Comparison of ENCODE assay signal across 23 cellular contexts in the genomic region with DNA sequence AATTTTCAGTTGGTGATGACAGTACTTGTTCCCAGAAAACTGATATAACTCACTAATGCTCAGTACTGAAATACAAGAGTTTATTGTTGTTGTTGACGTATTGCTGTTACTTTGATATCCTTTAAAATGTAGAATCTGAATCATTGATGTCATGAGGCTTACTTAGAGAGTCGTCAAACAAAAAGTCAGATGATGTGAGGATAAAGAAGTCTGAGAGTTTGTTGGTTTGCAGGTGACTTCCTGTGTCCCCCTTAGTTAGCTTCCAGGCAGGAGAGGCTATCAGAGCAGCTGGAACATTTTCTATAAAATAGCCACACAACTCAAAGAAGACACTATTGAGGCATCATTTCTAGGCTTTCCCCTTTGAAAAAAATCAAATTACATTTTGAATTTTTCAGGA.
DNase-seq lines count a peak whose midpoint lies in the region; ATAC-seq, FAIRE-seq and TF ChIP-seq lines count a peak whose summit lies in the region.
"Had no signal": no experiment of that assay in that cellular context is flagged by ENCODE, and none has a peak within 500 bp of the region (broad histone marks: within the 10 kb centered on the region; RNA-seq: fewer than 3 reads in every experiment).

No MANE protein-coding gene starts in this region.

- TF ChIP-seq EP300 in HepG2 (IDR thresholded peaks at IDR 0.05; ENCODE audit: low read depth in 2 of 2, low read length in 2 of 2) (no peak), HepG2 (CRISPR knock-in tag; IDR thresholded peaks at IDR 0.05; ENCODE audit: borderline replicate concordance) (no peak)

- H3K4me1 ChIP-seq in HepG2 (ENCODE audit: insufficient read depth, low read length), result peaks cover 14% of the 10 kb centered on the region
- no peaks in the 10 kb centered on the region for H3K4me1 ChIP-seq in right lobe of liver
- peaks cover 11% of the 10 kb centered on the region for H3K4me1 ChIP-seq in astrocyte (ENCODE audit: insufficient read depth, low read length)
- H3K4me1 ChIP-seq in endothelial cell of umbilical vein (ENCODE audit: control insufficient read depth, extremely low read depth, insufficient read depth, low read length), result peaks cover 52% of the 10 kb centered on the region
- H3K4me1 ChIP-seq: Caco-2 had no signal

- H3K36me3 Mint-ChIP-seq in astrocyte (ENCODE audit: low read depth, unreplicated experiment) (peaks cover 10% of the 10 kb centered on the region), progenitor cell of endocrine pancreas (ENCODE audit: insufficient read depth) (peaks cover 19% of the 10 kb centered on the region)
- H3K36me3 Mint-ChIP-seq: CD8-positive, alpha-beta T cell had no signal

- dilution Hi-C loops in endothelial cell of umbilical vein (cut with MboI; ENCODE audit: extremely low pct_ligation_motif_present, low sequenced_read_pairs), result no loop called here

- DNase-seq in HepG2 (ENCODE audit: low spot score) (no peak), right lobe of liver (no peak), astrocyte (ENCODE audit: low read depth) (no peak), endothelial cell of umbilical vein (ENCODE audit: low read depth, low spot score) (no peak), progenitor cell of endocrine pancreas (ENCODE audit: low spot score, unreplicated experiment) (no peak), 8988T (no peak), SIG-M5 treated with dmso at 0.1 percent for 504 hours (lab: John Stamatoyannopoulos, UW; ENCODE audit: unreplicated experiment) (no peak), brain microvascular endothelial cell (no peak)
- DNase-seq: AML-193; Caco-2; Calu3; CD4-positive, alpha-beta T cell; CD8-positive, alpha-beta T cell; DMS79 treated with DMSO at 0.1 percent for 48 hours; GF-D8 had no signal

- H3K27me3 ChIP-seq in HepG2 (ENCODE audit: control insufficient read depth in 1 of 2, insufficient read depth in 2 of 2, low read length in 2 of 2) (no peaks in the 10 kb centered on the region), right lobe of liver (no peaks in the 10 kb centered on the region), astrocyte (ENCODE audit: insufficient read depth, low read length) (no peaks in the 10 kb centered on the region), endothelial cell of umbilical vein (ENCODE audit: control insufficient read depth in 2 of 2, insufficient read depth in 2 of 2, low read length in 2 of 2) (no peaks in the 10 kb centered on the region), brain microvascular endothelial cell (replicated peaks) (no peaks in the 10 kb centered on the region)
- H3K27me3 ChIP-seq: BLaER1 treated with 17β-estradiol and CSF1 and Interleukin-3, amounts not matched to agents 10 nM and 100 nM had no signal

- no peak for TF ChIP-seq RAD21 in HepG2 (CRISPR knock-in tag; IDR thresholded peaks at IDR 0.05)

- no peak overlapping the region for H3K27ac ChIP-seq in HepG2 (ENCODE audit: extremely low read length, insufficient read depth, low read length)
- no peak overlapping the region for H3K27ac ChIP-seq in right lobe of liver
- H3K27ac ChIP-seq in astrocyte (ENCODE audit: low read depth, low read length), result no peak overlapping the region
- H3K27ac ChIP-seq in endothelial cell of umbilical vein (ENCODE audit: insufficient read depth, low read depth, low read length), result peak overlapping the region; percentile 71
- no peak overlapping the region for H3K27ac ChIP-seq in brain microvascular endothelial cell
- H3K27ac ChIP-seq: A549; BLaER1 treated with 17β-estradiol and CSF1 and Interleukin-3, amounts not matched to agents 10 nM and 100 nM; C4-2B had no signal

- H3K9me3 ChIP-seq in HepG2 (ENCODE audit: low read length), result no peaks in the 10 kb centered on the region
- H3K9me3 ChIP-seq in right lobe of liver, result no peaks in the 10 kb centered on the region
- H3K9me3 ChIP-seq in astrocyte (ENCODE audit: insufficient read depth, low read depth, low read length), result no peaks in the 10 kb centered on the region
- no peaks in the 10 kb centered on the region for H3K9me3 ChIP-seq in endothelial cell of umbilical vein (replicated peaks; ENCODE audit: control insufficient read depth, insufficient read depth, low read length)
- H3K9me3 ChIP-seq: A549; BLaER1 treated with 17β-estradiol and CSF1 and Interleukin-3, amounts not matched to agents 10 nM and 100 nM; Caco-2 had no signal

- 96% methylated on average over 2 of the region's 2 CpGs for WGBS in HepG2 (ENCODE audit: low lambda C conversion rate)
- 91% methylated on average over 2 of the region's 2 CpGs for WGBS in right lobe of liver (ENCODE audit: insufficient coverage, low coverage, low lambda C conversion rate, missing lambda C conversion rate)

- peaks cover 40% of the 10 kb centered on the region for H3K4me1 Mint-ChIP-seq in astrocyte (ENCODE audit: low read depth, unreplicated experiment)
- peaks cover 15% of the 10 kb centered on the region for H3K4me1 Mint-ChIP-seq in progenitor cell of endocrine pancreas (ENCODE audit: low read depth)

- intact Hi-C loops in HepG2 (cut with micrococcal nuclease; ENCODE audit: unreplicated experiment), result loop anchor here (5.0 kb wide), 1 partner anchor 252 kb away; a partner anchor contains a TSS
- intact Hi-C loops in right lobe of liver (cut with DNase I), result no loop called here
- intact Hi-C loops in endothelial cell of umbilical vein (cut with micrococcal nuclease), result loop anchor here (2.0 to 10.0 kb wide), 2 partner anchors 97 to 545 kb away; a partner anchor contains a TSS

- ATAC-seq in HepG2, result no peak
- no peak for ATAC-seq in right lobe of liver
- ATAC-seq: CD8-positive, alpha-beta T cell had no signal

- H3K27ac Mint-ChIP-seq in astrocyte (ENCODE audit: unreplicated experiment), result no peak overlapping the region
- peak overlapping the region; percentile 67 for H3K27ac Mint-ChIP-seq in progenitor cell of endocrine pancreas
- H3K27ac Mint-ChIP-seq: B cell; CD4-positive, alpha-beta T cell; CD8-positive, alpha-beta T cell had no signal

- no peak for TF ChIP-seq POLR2A in HepG2 (IDR thresholded peaks at IDR 0.05; ENCODE audit: insufficient read depth in 1 of 2, low read depth in 2 of 2, low read length in 2 of 2)
- TF ChIP-seq POLR2A in right lobe of liver (IDR thresholded peaks at IDR 0.05), result no peak
- TF ChIP-seq POLR2A in endothelial cell of umbilical vein (IDR thresholded peaks at IDR 0.05; ENCODE audit: low read depth, low read length), result no peak

- no peaks in the 10 kb centered on the region for H4K20me1 ChIP-seq in HepG2 (ENCODE audit: insufficient read depth, low read length)
- H4K20me1 ChIP-seq in astrocyte (ENCODE audit: insufficient read depth, low read length), result no peaks in the 10 kb centered on the region
- H4K20me1 ChIP-seq in endothelial cell of umbilical vein (replicated peaks; ENCODE audit: control insufficient read depth, extremely low read depth, insufficient read depth, low read length), result no peaks in the 10 kb centered on the region
- H4K20me1 ChIP-seq: BLaER1 treated with 17β-estradiol and CSF1 and Interleukin-3, amounts not matched to agents 10 nM and 100 nM had no signal

- H3K9ac ChIP-seq in HepG2 (ENCODE audit: insufficient read depth, low read depth, low read length) (no peak overlapping the region), astrocyte (ENCODE audit: low read length) (no peak overlapping the region), endothelial cell of umbilical vein (replicated peaks; ENCODE audit: extremely low read depth, insufficient read depth, low read length) (no peak overlapping the region)
- H3K9ac ChIP-seq: BLaER1 treated with 17β-estradiol and CSF1 and Interleukin-3, amounts not matched to agents 10 nM and 100 nM had no signal

- H3K4me2 ChIP-seq in HepG2 (ENCODE audit: low read depth, low read length) (no peak overlapping the region), astrocyte (ENCODE audit: low read length) (no peak overlapping the region), endothelial cell of umbilical vein (ENCODE audit: insufficient read depth, low read length) (peak overlapping the region; percentile 4)
- H3K4me2 ChIP-seq: A549; BLaER1 treated with 17β-estradiol and CSF1 and Interleukin-3, amounts not matched to agents 10 nM and 100 nM had no signal

- no peaks in the 10 kb centered on the region for H3K27me3 Mint-ChIP-seq in astrocyte (ENCODE audit: low read depth, unreplicated experiment)
- no peaks in the 10 kb centered on the region for H3K27me3 Mint-ChIP-seq in progenitor cell of endocrine pancreas
- H3K27me3 Mint-ChIP-seq: CD4-positive, alpha-beta T cell had no signal

- H2AFZ ChIP-seq in HepG2 (ENCODE audit: low read length) (no peak overlapping the region), astrocyte (ENCODE audit: low read depth, low read length) (no peak overlapping the region), endothelial cell of umbilical vein (ENCODE audit: low read depth, low read length) (no peak overlapping the region)

- TF ChIP-seq CTCF in HepG2 (CRISPR knock-in tag; IDR thresholded peaks at IDR 0.05), result no peak
- no peak for TF ChIP-seq CTCF in right lobe of liver (IDR thresholded peaks at IDR 0.05)
- no peak for TF ChIP-seq CTCF in astrocyte (IDR thresholded peaks at IDR 0.05; ENCODE audit: insufficient read depth, low read depth, low read length)
- no peak for TF ChIP-seq CTCF in endothelial cell of umbilical vein (IDR thresholded peaks at IDR 0.05; ENCODE audit: extremely low read depth in 1 of 2, insufficient read depth in 1 of 2, low read depth in 1 of 2, low read length in 2 of 2)
- TF ChIP-seq CTCF in progenitor cell of endocrine pancreas (IDR thresholded peaks at IDR 0.05; ENCODE audit: unreplicated experiment), result no peak
- no peak for TF ChIP-seq CTCF in brain microvascular endothelial cell (IDR thresholded peaks at IDR 0.05; ENCODE audit: low read depth, low read length, missing control alignments)

- no peak overlapping the region for H3K4me3 ChIP-seq in HepG2 (replicated peaks in 1 of 3; ENCODE audit: insufficient read depth in 1 of 3, low read depth in 2 of 3, low read length in 3 of 3)
- no peak overlapping the region for H3K4me3 ChIP-seq in right lobe of liver
- H3K4me3 ChIP-seq in astrocyte (ENCODE audit: insufficient read depth, low read depth, low read length), result no peak overlapping the region
- no peak overlapping the region for H3K4me3 ChIP-seq in endothelial cell of umbilical vein (replicated peaks in 1 of 3; ENCODE audit: insufficient read depth in 1 of 3, low read depth in 1 of 3, low read length in 3 of 3)
- no peak overlapping the region for H3K4me3 ChIP-seq in brain microvascular endothelial cell (ENCODE audit: low read depth, low read length)
- H3K4me3 ChIP-seq: A549; BLaER1 treated with 17β-estradiol and CSF1 and Interleukin-3, amounts not matched to agents 10 nM and 100 nM had no signal

- H3K4me3 Mint-ChIP-seq in astrocyte (ENCODE audit: unreplicated experiment), result no peak overlapping the region
- H3K4me3 Mint-ChIP-seq in progenitor cell of endocrine pancreas (ENCODE audit: low read depth), result no peak overlapping the region
- H3K4me3 Mint-ChIP-seq: B cell; CD4-positive, alpha-beta T cell; CD8-positive, alpha-beta T cell had no signal

- peaks cover 18 to 76% of the 10 kb centered on the region in 2 experiments for H3K36me3 ChIP-seq in HepG2 (replicated peaks in 1 of 2; ENCODE audit: control insufficient read depth in 1 of 2, insufficient read depth in 2 of 2, low read length in 2 of 2)
- H3K36me3 ChIP-seq in right lobe of liver, result peaks cover 0 to 64% (median 11%) of the 10 kb centered on the region in 4 donors
- no peaks in the 10 kb centered on the region for H3K36me3 ChIP-seq in astrocyte (ENCODE audit: insufficient read depth, low read length)
- H3K36me3 ChIP-seq in endothelial cell of umbilical vein (ENCODE audit: control insufficient read depth in 2 of 2, extremely low read depth in 1 of 2, insufficient read depth in 2 of 2, low read length in 2 of 2), result peaks cover 5 to 9% of the 10 kb centered on the region in 2 experiments
- H3K36me3 ChIP-seq in brain microvascular endothelial cell (replicated peaks), result no peaks in the 10 kb centered on the region
- H3K36me3 ChIP-seq: BLaER1 treated with 17β-estradiol and CSF1 and Interleukin-3, amounts not matched to agents 10 nM and 100 nM had no signal

- H3K9me3 Mint-ChIP-seq in astrocyte (ENCODE audit: unreplicated experiment) (no peaks in the 10 kb centered on the region), progenitor cell of endocrine pancreas (ENCODE audit: low read depth) (no peaks in the 10 kb centered on the region)
- H3K9me3 Mint-ChIP-seq: CD4-positive, alpha-beta T cell; CD8-positive, alpha-beta T cell had no signal

- POLR2A ChIA-PET in HepG2 (lab: Yijun Ruan, JAX), result no interaction called here
- POLR2A ChIA-PET in endothelial cell of umbilical vein (lab: Charles Lee), result no interaction called here

- no TSS peak for BruUV-seq in HepG2 (replicated peaks; lab: Mats Ljungman, UMichigan)
- no TSS peak for BruUV-seq in endothelial cell of umbilical vein (replicated peaks; lab: Mats Ljungman, UMichigan)

- H3K79me2 ChIP-seq in HepG2 (ENCODE audit: insufficient read depth, low read length) (no peaks in the 10 kb centered on the region), astrocyte (ENCODE audit: insufficient read depth, low read length) (no peaks in the 10 kb centered on the region), endothelial cell of umbilical vein (ENCODE audit: control insufficient read depth, insufficient read depth, low read length) (peaks cover 2% of the 10 kb centered on the region)

- no peaks in the 10 kb centered on the region for H3K9me1 ChIP-seq in endothelial cell of umbilical vein (replicated peaks; ENCODE audit: control insufficient read depth, extremely low read depth, insufficient read depth, low read length)

- CTCF ChIA-PET in HepG2 (lab: Yijun Ruan, JAX; ENCODE audit: low intra/inter-chr PET ratio, low total read pairs) (no interaction called here), endothelial cell of umbilical vein (lab: Charles Lee) (interaction anchor here (1.0 kb wide), 1 partner anchor 75 kb away, joined by 4 read pairs; no protein-coding TSS in a partner anchor)

- FAIRE-seq in HepG2 (lab: Jason Lieb, UNC) (no peak), astrocyte (lab: Jason Lieb, UNC) (peak; percentile 13), endothelial cell of umbilical vein (lab: Jason Lieb, UNC) (no peak)
- FAIRE-seq: A549, D721Med, G401.6, GM12891, GM19239 had no signal

- in situ Hi-C loops in HepG2 (cut with HindIII; ENCODE audit: extremely low pct_ligation_motif_present, low pct_unique_long_range_greater_than_20kb) (no loop called here), brain microvascular endothelial cell (cut with HindIII; ENCODE audit: low pct_ligation_motif_present, low sequenced_read_pairs) (no loop called here)

Comparison
In these comparisons a context has a peak if more than half of its experiments do, and no peak if none do; other contexts are left out.
1. intact Hi-C loops: an anchor here in HepG2 (5.0 kb wide) and endothelial cell of umbilical vein (2.0 to 10.0 kb wide); none called in right lobe of liver.